ENCODE assay signal across 24 cellular contexts in genomic region chr16:10120953-10121352, GRCh38.
DNase-seq lines count a peak whose midpoint lies in the region; ATAC-seq and TF ChIP-seq lines count a peak whose summit lies in the region.
"Had no signal": no experiment of that assay in that cellular context is flagged by ENCODE, and none has a peak within 500 bp of the region (broad histone marks: within the 10 kb centered on the region; RNA-seq: fewer than 3 reads in every experiment).

No MANE protein-coding gene starts in this region.

- no peak for TF ChIP-seq CTCF in HFFc6 (IDR thresholded peaks at IDR 0.05)
- no peak for TF ChIP-seq CTCF in fibroblast of lung (conservative IDR thresholded peaks at IDR 0.05 in 1 of 2, IDR thresholded peaks at IDR 0.05 in 1 of 2; ENCODE audit: low read depth in 1 of 2, low read length in 2 of 2)
- TF ChIP-seq CTCF in type B pancreatic cell (conservative IDR thresholded peaks at IDR 0.05) = no peak
- TF ChIP-seq CTCF in nephron progenitor cell (IDR thresholded peaks at IDR 0.05) = no peak

- peak overlapping the region; percentile 38 for H3K27ac ChIP-seq in fibroblast of lung (ENCODE audit: insufficient read depth, low read length)
- H3K27ac ChIP-seq: BLaER1 treated with 17β-estradiol and CSF1 and Interleukin-3, amounts not matched to agents 10 nM and 100 nM; gastrocnemius medialis had no signal

- H3K9me3 Mint-ChIP-seq in HFFc6 = no peaks in the 10 kb centered on the region
- H3K9me3 Mint-ChIP-seq in type B pancreatic cell = no peaks in the 10 kb centered on the region
- no peaks in the 10 kb centered on the region for H3K9me3 Mint-ChIP-seq in nephron progenitor cell
- H3K9me3 Mint-ChIP-seq in activated CD4-positive, alpha-beta T cell treated with anti-CD3 and anti-CD28 coated beads for 36 hours (ENCODE audit: low read depth) = peaks cover 4% of the 10 kb centered on the region
- H3K9me3 Mint-ChIP-seq: activated naive CD8-positive, alpha-beta T cell treated with anti-CD3 and anti-CD28 coated beads, Interleukin-2, amount 10 ng/mL, durations not matched to agents 7 days and 5 days; H9 had no signal

- CTCF ChIA-PET in activated CD4-positive, alpha-beta T cell treated with anti-CD3 and anti-CD28 coated beads for 36 hours (lab: Charles Lee) = no interaction called here

- H3K36me3 Mint-ChIP-seq in HFFc6 (ENCODE audit: low read depth) (no peaks in the 10 kb centered on the region), type B pancreatic cell (no peaks in the 10 kb centered on the region), nephron progenitor cell (ENCODE audit: low read depth) (no peaks in the 10 kb centered on the region)
- no peaks in the 10 kb centered on the region for H3K36me3 Mint-ChIP-seq in activated CD4-positive, alpha-beta T cell treated with anti-CD3 and anti-CD28 coated beads for 36 hours (ENCODE audit: low read depth)
- H3K36me3 Mint-ChIP-seq: activated naive CD8-positive, alpha-beta T cell treated with anti-CD3 and anti-CD28 coated beads, Interleukin-2, amount 10 ng/mL, durations not matched to agents 7 days and 5 days; naive thymus-derived CD8-positive, alpha-beta T cell had no signal

- H3K4me2 ChIP-seq in fibroblast of lung (ENCODE audit: extremely low read depth, insufficient read depth, low read length) = no peak overlapping the region
- H3K4me2 ChIP-seq: BLaER1 treated with 17β-estradiol and CSF1 and Interleukin-3, amounts not matched to agents 10 nM and 100 nM had no signal

- H3K36me3 ChIP-seq in fibroblast of lung (ENCODE audit: control insufficient read depth, insufficient read depth, low read length) = no peaks in the 10 kb centered on the region
- H3K36me3 ChIP-seq: BLaER1 treated with 17β-estradiol and CSF1 and Interleukin-3, amounts not matched to agents 10 nM and 100 nM; gastrocnemius medialis; thyroid gland had no signal

- H3K4me1 ChIP-seq in fibroblast of lung (ENCODE audit: control insufficient read depth, extremely low read depth, insufficient read depth, low read length) = peaks cover 4% of the 10 kb centered on the region
- H3K4me1 ChIP-seq: BLaER1 treated with 17β-estradiol and CSF1 and Interleukin-3, amounts not matched to agents 10 nM and 100 nM; gastrocnemius medialis had no signal

- peak overlapping the region; percentile 55 for H3K4me3 Mint-ChIP-seq in HFFc6
- no peak overlapping the region for H3K4me3 Mint-ChIP-seq in type B pancreatic cell
- H3K4me3 Mint-ChIP-seq in nephron progenitor cell = no peak overlapping the region
- no peak overlapping the region for H3K4me3 Mint-ChIP-seq in activated CD4-positive, alpha-beta T cell treated with anti-CD3 and anti-CD28 coated beads for 36 hours
- H3K4me3 Mint-ChIP-seq: activated naive CD8-positive, alpha-beta T cell treated with anti-CD3 and anti-CD28 coated beads, Interleukin-2, amount 10 ng/mL, durations not matched to agents 7 days and 5 days; H9; naive thymus-derived CD8-positive, alpha-beta T cell had no signal

- DNase-seq in HFFc6 (peak; percentile 19), SW480 (ENCODE audit: low spot score) (peak; percentile 6), fibroblast of lung (ENCODE audit: low read depth in 2 of 2) (peak in 1 of 2 donors; percentile 73), type B pancreatic cell (ENCODE audit: extremely low spot score, unreplicated experiment) (no peak), COR-L47 (lab: John Stamatoyannopoulos, UW) (no peak), nephron progenitor cell (no peak)
- no peak for DNase-seq in activated CD4-positive, alpha-beta T cell treated with anti-CD3 and anti-CD28 coated beads for 36 hours
- DNase-seq: activated effector memory CD4-positive, alpha-beta T cell treated with anti-CD3 and anti-CD28 coated beads, Interleukin-2, amount 50 U/mL, for 16 hours; activated naive CD8-positive, alpha-beta T cell treated with anti-CD3 and anti-CD28 coated beads, Interleukin-2, amount 10 ng/mL, durations not matched to agents 7 days and 5 days; activated T-cell treated with anti-CD3 and anti-CD28 coated beads for 4 hours; gastrocnemius medialis; H9; hippocampal formation; naive thymus-derived CD8-positive, alpha-beta T cell; NCI-H1105 treated with DMSO at 0.1 percent for 48 hours; NCI-H2029; NCI-H69; occipital lobe; RPMI8226; stimulated activated naive CD8-positive, alpha-beta T cell treated with anti-CD3 and anti-CD28 coated beads, Interleukin-15, Interleukin-2, amounts not matched to agents 100 U/mL and 50 U/mL, for 24 hours; T-helper 2 cell had no signal

- no peak overlapping the region for H3K9ac ChIP-seq in fibroblast of lung (ENCODE audit: insufficient read depth, low read length)
- H3K9ac ChIP-seq: BLaER1 treated with 17β-estradiol and CSF1 and Interleukin-3, amounts not matched to agents 10 nM and 100 nM had no signal

- no peak overlapping the region for H3K4me3 ChIP-seq in fibroblast of lung (replicated peaks in 1 of 4; ENCODE audit: control extremely low read depth in 1 of 4, insufficient read depth in 1 of 4, low read depth in 3 of 4, low read length in 4 of 4)
- H3K4me3 ChIP-seq: BLaER1 treated with 17β-estradiol and CSF1 and Interleukin-3, amounts not matched to agents 10 nM and 100 nM; gastrocnemius medialis; thyroid gland had no signal

- H3K27me3 Mint-ChIP-seq in HFFc6 (ENCODE audit: insufficient read depth) = no peaks in the 10 kb centered on the region; the same call in 1 of the 2 replicates
- peaks cover 51% of the 10 kb centered on the region for H3K27me3 Mint-ChIP-seq in type B pancreatic cell
- peaks cover 4% of the 10 kb centered on the region for H3K27me3 Mint-ChIP-seq in nephron progenitor cell (ENCODE audit: low read depth, poor library complexity)
- H3K27me3 Mint-ChIP-seq in activated CD4-positive, alpha-beta T cell treated with anti-CD3 and anti-CD28 coated beads for 36 hours = peaks cover 18% of the 10 kb centered on the region

- H3K79me2 ChIP-seq in fibroblast of lung (ENCODE audit: control insufficient read depth, insufficient read depth, low read length) = no peaks in the 10 kb centered on the region

- POLR2A ChIA-PET in activated CD4-positive, alpha-beta T cell treated with anti-CD3 and anti-CD28 coated beads for 36 hours (lab: Charles Lee) = no interaction called here

- H3K27me3 ChIP-seq in fibroblast of lung (ENCODE audit: control insufficient read depth, insufficient read depth, low read length) = no peaks in the 10 kb centered on the region
- H3K27me3 ChIP-seq: BLaER1 treated with 17β-estradiol and CSF1 and Interleukin-3, amounts not matched to agents 10 nM and 100 nM; thyroid gland had no signal

- intact Hi-C loops in activated CD4-positive, alpha-beta T cell treated with anti-CD3 and anti-CD28 coated beads for 36 hours (cut with DNase I, micrococcal nuclease) = no loop called here

- no peak overlapping the region for H2AFZ ChIP-seq in fibroblast of lung (ENCODE audit: low read length)

- peak overlapping the region; percentile 85 for H3K27ac Mint-ChIP-seq in HFFc6
- H3K27ac Mint-ChIP-seq in type B pancreatic cell = peak overlapping the region; percentile 79
- no peak overlapping the region for H3K27ac Mint-ChIP-seq in nephron progenitor cell
- no peak overlapping the region for H3K27ac Mint-ChIP-seq in activated CD4-positive, alpha-beta T cell treated with anti-CD3 and anti-CD28 coated beads for 36 hours
- H3K27ac Mint-ChIP-seq: activated naive CD8-positive, alpha-beta T cell treated with anti-CD3 and anti-CD28 coated beads, Interleukin-2, amount 10 ng/mL, durations not matched to agents 7 days and 5 days; H9; naive thymus-derived CD8-positive, alpha-beta T cell had no signal

- H3K4me1 Mint-ChIP-seq in HFFc6 (ENCODE audit: low read depth) (peaks cover 35% of the 10 kb centered on the region), type B pancreatic cell (ENCODE audit: unreplicated experiment) (peaks cover 17% of the 10 kb centered on the region), nephron progenitor cell (peaks cover 29% of the 10 kb centered on the region)
- H3K4me1 Mint-ChIP-seq in activated CD4-positive, alpha-beta T cell treated with anti-CD3 and anti-CD28 coated beads for 36 hours = no peaks in the 10 kb centered on the region
- H3K4me1 Mint-ChIP-seq: activated naive CD8-positive, alpha-beta T cell treated with anti-CD3 and anti-CD28 coated beads, Interleukin-2, amount 10 ng/mL, durations not matched to agents 7 days and 5 days; naive thymus-derived CD8-positive, alpha-beta T cell had no signal

- no peaks in the 10 kb centered on the region for H4K20me1 ChIP-seq in fibroblast of lung (ENCODE audit: control insufficient read depth, extremely low read depth, insufficient read depth, low read length)
- H4K20me1 ChIP-seq: BLaER1 treated with 17β-estradiol and CSF1 and Interleukin-3, amounts not matched to agents 10 nM and 100 nM had no signal

- ATAC-seq in activated CD4-positive, alpha-beta T cell treated with anti-CD3 and anti-CD28 coated beads for 36 hours = no peak
- ATAC-seq: gastrocnemius medialis; left lobe of liver; naive thymus-derived CD8-positive, alpha-beta T cell; stimulated activated naive CD8-positive, alpha-beta T cell treated with anti-CD3 and anti-CD28 coated beads, Interleukin-15, Interleukin-2, amounts not matched to agents 100 U/mL and 50 U/mL, for 24 hours had no signal

- no peaks in the 10 kb centered on the region for H3K9me3 ChIP-seq in fibroblast of lung (ENCODE audit: control insufficient read depth, insufficient read depth, low read depth, low read length)
- H3K9me3 ChIP-seq: BLaER1 treated with 17β-estradiol and CSF1 and Interleukin-3, amounts not matched to agents 10 nM and 100 nM; gastrocnemius medialis; thyroid gland had no signal

Comparison
In these comparisons a context has a peak if more than half of its experiments do, and no peak if none do; other contexts are left out.
1. DNase-seq: peak in HFFc6 (single experiment) and SW480 (single experiment); none in type B pancreatic cell (single experiment), COR-L47 (single experiment), nephron progenitor cell (single experiment) and activated CD4-positive, alpha-beta T cell treated with anti-CD3 and anti-CD28 coated beads for 36 hours (single experiment).
2. H3K27ac Mint-ChIP-seq: peak in HFFc6 (single experiment) and type B pancreatic cell (single experiment); none in nephron progenitor cell (single experiment) and activated CD4-positive, alpha-beta T cell treated with anti-CD3 and anti-CD28 coated beads for 36 hours (single experiment).